ENCODE assay signal across 19 cellular contexts in the genomic region with DNA sequence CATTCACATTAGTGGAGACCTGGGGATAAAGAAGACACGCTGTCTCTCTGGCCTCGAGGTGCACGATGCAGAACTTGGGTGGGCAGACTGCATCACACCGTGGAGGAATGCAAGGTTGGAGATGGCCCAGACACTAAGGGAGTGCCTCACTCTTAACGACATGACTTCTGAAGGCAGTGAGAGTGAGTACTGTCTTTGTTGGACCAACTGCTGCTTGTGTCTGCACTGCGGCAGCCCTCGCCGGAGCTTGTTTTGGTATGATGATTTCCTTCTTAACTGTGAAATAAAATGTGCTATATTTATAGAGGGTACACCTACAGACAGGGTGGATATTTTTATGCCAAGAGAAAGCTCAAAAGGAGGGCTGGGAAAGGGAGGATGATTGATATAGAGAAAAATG.
"Had no signal": no experiment of that assay in that cellular context is flagged by ENCODE, and none has a peak within 500 bp of the region (broad histone marks: within the 10 kb centered on the region; RNA-seq: fewer than 3 reads in every experiment).

No MANE protein-coding gene starts in this region.

- H3K4me1 ChIP-seq: gastroesophageal sphincter, left ventricle myocardium inferior, lower lobe of right lung, right atrium auricular region, suprapubic skin, thyroid gland, uterus had no signal

- H3K27ac Mint-ChIP-seq: memory B cell, naive B cell, type B pancreatic cell had no signal

- H3K9me3 Mint-ChIP-seq: memory B cell, naive B cell, neural crest cell, type B pancreatic cell had no signal

- ATAC-seq: gastroesophageal sphincter, left cardiac atrium, lower lobe of right lung had no signal

- H3K4me3 Mint-ChIP-seq: memory B cell, neural crest cell, type B pancreatic cell had no signal

- H3K4me3 ChIP-seq: coronary artery, esophagus squamous epithelium, gastroesophageal sphincter, left ventricle myocardium inferior, lower lobe of right lung, right atrium auricular region, suprapubic skin, thyroid gland, uterus had no signal

- H3K9me3 ChIP-seq: esophagus squamous epithelium, gastroesophageal sphincter, left ventricle myocardium inferior, lower lobe of right lung, right atrium auricular region, suprapubic skin, thyroid gland, uterus had no signal

- H3K27ac ChIP-seq: coronary artery, esophagus squamous epithelium, gastroesophageal sphincter, left ventricle myocardium inferior, lower lobe of right lung, right atrium auricular region, suprapubic skin, thyroid gland, uterus had no signal

- H3K27me3 ChIP-seq: esophagus squamous epithelium, gastroesophageal sphincter, right atrium auricular region, suprapubic skin, thyroid gland, uterus had no signal

- DNase-seq: effector CD8-positive, alpha-beta T cell; esophagus squamous epithelium; glutamatergic neuron; kidney; left cardiac atrium; left ventricle myocardium inferior; lower lobe of right lung; naive B cell; stimulated activated CD4-positive, alpha-beta T cell treated with anti-CD3 and anti-CD28 coated beads, Interleukin-12 subunit alpha, Interleukin-12 subunit beta, amount 100 ng/mL, for 4 hours; stimulated activated naive CD4-positive, alpha-beta T cell treated with Interleukin-2 at 50 U/mL for 16 hours; thyroid gland; uterus had no signal

- H3K36me3 Mint-ChIP-seq: type B pancreatic cell had no signal

- H3K27me3 Mint-ChIP-seq: memory B cell, naive B cell, type B pancreatic cell had no signal

- H3K36me3 ChIP-seq: esophagus squamous epithelium, left ventricle myocardium inferior, lower lobe of right lung, right atrium auricular region, suprapubic skin, thyroid gland, uterus had no signal
